ENCODE assay signal across 22 cellular contexts in genomic region chr3:135081451-135082434, GRCh38.
DNase-seq lines count a peak whose midpoint lies in the region; ATAC-seq, FAIRE-seq and TF ChIP-seq lines count a peak whose summit lies in the region.
"Had no signal": no experiment of that assay in that cellular context is flagged by ENCODE, and none has a peak within 500 bp of the region (broad histone marks: within the 10 kb centered on the region; RNA-seq: fewer than 3 reads in every experiment).

No MANE protein-coding gene starts in this region.

- TF ChIP-seq POLR2A in erythroblast (IDR thresholded peaks at IDR 0.05; ENCODE audit: low read length): no peak

- CTCF ChIA-PET in A673 (lab: Charles Lee): no interaction called here

- no peaks in the 10 kb centered on the region for H3K36me3 ChIP-seq in left ventricle myocardium inferior
- H3K36me3 ChIP-seq in A673 (ENCODE audit: insufficient read depth, low read length, poor library complexity, severe bottlenecking): no peaks in the 10 kb centered on the region
- H3K36me3 ChIP-seq: SJCRH30 had no signal

- peaks cover 11% of the 10 kb centered on the region for H3K4me1 ChIP-seq in left ventricle myocardium inferior
- H3K4me1 ChIP-seq in A673 (ENCODE audit: insufficient read depth, low read length, poor library complexity, severe bottlenecking): no peaks in the 10 kb centered on the region
- H3K4me1 ChIP-seq: SJCRH30 had no signal

- peaks cover 6% of the 10 kb centered on the region for H3K27me3 ChIP-seq in left ventricle myocardium inferior (ENCODE audit: low read depth)
- H3K27me3 ChIP-seq in A673 (replicated peaks; ENCODE audit: insufficient read depth, low read depth, low read length, poor library complexity): no peaks in the 10 kb centered on the region
- H3K27me3 ChIP-seq: SJCRH30 had no signal

- DNase-seq in Right ventricle myocardium superior (no peak), left ventricle myocardium inferior (no peak), NCI-H1694 (lab: John Stamatoyannopoulos, UW) (peak; percentile 71), cerebellar cortex (ENCODE audit: low spot score) (peak; percentile 96), pons (ENCODE audit: low spot score) (peak; percentile 7), A673 (ENCODE audit: low spot score) (no peak), urothelium cell line (ENCODE audit: low spot score) (no peak), erythroblast (lab: John Stamatoyannopoulos, UW) (no peak)
- DNase-seq: Calu3; CD8-positive, alpha-beta memory T cell; DMS53; GF-D8; IMR-90; MV-4-11; NCI-H1105 treated with DMSO at 0.1 percent for 48 hours; NCI-H187; NCI-H748 treated with DMSO at 0.1 percent for 48 hours; NK-92 treated with Interleukin-12 subunit alpha and Interleukin-12 subunit beta, amount 100 ng/mL, for 24 hours; SJCRH30 had no signal

- ATAC-seq in Right ventricle myocardium superior (ENCODE audit: poor library complexity): peak; percentile 72

- TF ChIP-seq CTCF in left ventricle myocardium inferior (IDR thresholded peaks at IDR 0.05; ENCODE audit: borderline replicate concordance) (no peak), A673 (conservative IDR thresholded peaks at IDR 0.05; ENCODE audit: low read depth, low read length) (no peak)

- POLR2A ChIA-PET in A673 (lab: Charles Lee; ENCODE audit: low non-redundant PET): no interaction called here

- H3K9me3 ChIP-seq in left ventricle myocardium inferior (replicated peaks) (no peaks in the 10 kb centered on the region), A673 (ENCODE audit: low read depth, low read length, poor library complexity, severe bottlenecking) (no peaks in the 10 kb centered on the region)
- H3K9me3 ChIP-seq: SJCRH30 had no signal

- H3K4me3 ChIP-seq in left ventricle myocardium inferior: no peak overlapping the region
- H3K4me3 ChIP-seq in A673 (ENCODE audit: low read depth, low read length, poor library complexity, severe bottlenecking): no peak overlapping the region
- H3K4me3 ChIP-seq: SJCRH30 had no signal

- no TSS peak for BruUV-seq in A673 (replicated peaks; lab: Mats Ljungman, UMichigan)

- no peak for FAIRE-seq in urothelium cell line (lab: Jason Lieb, UNC)
- FAIRE-seq: HTR-8/SVneo had no signal

- H3K27ac ChIP-seq in left ventricle myocardium inferior (replicated peaks) (no peak overlapping the region), A673 (ENCODE audit: low read depth, low read length, poor library complexity, severe bottlenecking) (no peak overlapping the region)
- H3K27ac ChIP-seq: 22Rv1, C4-2B, SJCRH30 had no signal

- intact Hi-C loops in Right ventricle myocardium superior (cut with DNase I): no loop called here
- intact Hi-C loops in left ventricle myocardium inferior (cut with micrococcal nuclease): no loop called here
- intact Hi-C loops in A673 (cut with micrococcal nuclease; ENCODE audit: unreplicated experiment): no loop called here

Comparison
In these comparisons a context has a peak if more than half of its experiments do, and no peak if none do; other contexts are left out.
1. DNase-seq: peak in NCI-H1694 (single experiment), cerebellar cortex (single experiment) and pons (single experiment); none in Right ventricle myocardium superior (single experiment), left ventricle myocardium inferior (single experiment), A673 (single experiment), urothelium cell line (single experiment) and erythroblast (0 of 2).